ENCODE assay signal across 1 cellular context in genomic region chr14:81534510-81535074, GRCh38.
TF ChIP-seq lines count a peak whose summit lies in the region.

No MANE protein-coding gene starts in this region.

TF ChIP-seq in K562, 482 proteins besides CTCF, POLR2A, EP300 and RAD21:
- 0 out of 2 replicates have a peak, but pooled peaks have one; percentile 15 for TF ChIP-seq MGA (IDR thresholded peaks at IDR 0.05)
- no peak for TF ChIP-seq SRSF1 (IDR thresholded peaks at IDR 0.05; ENCODE audit: low read depth, low read length)
- TF ChIP-seq PPARD (CRISPR knock-in tag; IDR thresholded peaks at IDR 0.05), result no peak
- no peak for TF ChIP-seq TEAD1 (CRISPR knock-in tag; IDR thresholded peaks at IDR 0.05)
- TF ChIP-seq MBD1 (CRISPR knock-in tag; IDR thresholded peaks at IDR 0.05), result no peak
